In the genomic region with DNA sequence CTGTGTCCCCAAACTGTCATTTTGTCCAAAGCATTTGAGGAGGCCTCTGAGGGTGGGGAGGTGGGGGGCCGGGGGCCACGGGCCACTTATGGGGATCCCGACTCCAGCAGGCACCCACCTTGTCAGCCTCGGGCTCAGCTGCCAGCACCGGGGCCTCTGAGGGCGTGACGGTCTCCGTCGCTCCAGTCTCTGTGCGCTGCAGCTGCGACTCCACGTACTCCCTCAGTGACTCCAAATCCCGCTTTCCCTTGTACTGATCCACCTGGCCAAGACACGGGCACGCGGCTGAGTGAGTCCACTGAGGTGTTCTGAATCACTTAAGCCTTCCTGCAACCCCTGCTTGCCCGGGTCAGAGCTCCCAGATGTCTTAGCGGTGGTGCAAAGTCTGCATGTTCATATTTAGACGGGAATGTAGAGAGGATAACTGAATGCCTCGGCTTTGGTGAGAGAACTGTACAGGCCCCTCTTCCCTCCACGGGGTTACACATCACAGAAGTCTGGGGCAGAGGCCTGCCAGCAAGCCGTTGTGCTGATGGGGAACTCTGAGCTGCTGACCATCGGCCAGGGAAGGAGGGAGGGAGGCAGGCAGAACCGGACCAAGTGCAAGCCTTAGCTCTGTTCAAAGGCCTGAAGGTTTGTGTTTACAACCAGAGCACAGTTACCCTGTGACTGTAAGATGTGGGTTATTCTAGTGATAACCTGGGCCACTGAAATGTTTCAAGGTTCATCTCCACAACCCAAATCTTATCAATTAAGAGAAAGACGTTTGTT, we compare ENCODE assay signal across 33 cellular contexts.
"Had no signal": no experiment of that assay in that cellular context is flagged by ENCODE, and none has a peak within 500 bp of the region (broad histone marks: within the 10 kb centered on the region; RNA-seq: fewer than 3 reads in every experiment).

No MANE protein-coding gene starts in this region.

- H3K4me1 Mint-ChIP-seq: activated CD4-positive, alpha-beta T cell treated with anti-CD3 and anti-CD28 coated beads for 36 hours; activated CD4-positive, alpha-beta T cell treated with anti-CD3 and anti-CD28 coated beads, Interleukin-2, amount 10 ng/mL, durations not matched to agents 24 days and 14 days; activated CD8-positive, alpha-beta memory T cell treated with anti-CD3 and anti-CD28 coated beads, Interleukin-2, amount 10 ng/mL, durations not matched to agents 7 days and 5 days; activated naive CD4-positive, alpha-beta T cell treated with anti-CD3 and anti-CD28 coated beads, Interleukin-2, amount 10 ng/mL, durations not matched to agents 7 days and 5 days; activated naive CD8-positive, alpha-beta T cell treated with anti-CD3 and anti-CD28 coated beads, Interleukin-2, amount 10 ng/mL, durations not matched to agents 7 days and 5 days; central memory CD8-positive, alpha-beta T cell had no signal

- H3K27ac Mint-ChIP-seq: activated CD4-positive, alpha-beta memory T cell treated with anti-CD3 and anti-CD28 coated beads for 36 hours; activated CD4-positive, alpha-beta T cell treated with anti-CD3 and anti-CD28 coated beads for 36 hours; activated CD4-positive, alpha-beta T cell treated with anti-CD3 and anti-CD28 coated beads, Interleukin-2, amount 10 ng/mL, durations not matched to agents 24 days and 14 days; activated CD8-positive, alpha-beta memory T cell treated with anti-CD3 and anti-CD28 coated beads, Interleukin-2, amount 10 ng/mL, durations not matched to agents 7 days and 5 days; activated CD8-positive, alpha-beta T cell treated with anti-CD3 and anti-CD28 coated beads, Interleukin-2, amount 10 ng/mL, durations not matched to agents 7 days and 5 days; activated naive CD8-positive, alpha-beta T cell treated with anti-CD3 and anti-CD28 coated beads, Interleukin-2, amount 10 ng/mL, durations not matched to agents 7 days and 5 days; activated T-cell treated with anti-CD3 and anti-CD28 coated beads, Interleukin-2, amount 50 U/mL, for 24 hours; activated T-cell treated with anti-CD3 and anti-CD28 coated beads, Interleukin-2, amount 50 U/mL, for 72 hours; dendritic cell treated with granulocyte-macrophage colony-stimulating factor and Interleukin-4, amounts not matched to agents 40 ng/mL and 50 ng/mL, for 4 days; T-helper 17 cell; T-helper 2 cell treated with Interferon-gamma antibody and Interleukin-4, amounts not matched to agents 5 μg/mL and 100 μg/mL, for 36 hours had no signal

- H3K9me3 ChIP-seq: esophagus squamous epithelium, gastroesophageal sphincter had no signal

- FAIRE-seq: astrocyte, bronchial epithelial cell had no signal

- H3K4me3 Mint-ChIP-seq: activated CD4-positive, alpha-beta memory T cell treated with anti-CD3 and anti-CD28 coated beads for 36 hours; activated CD4-positive, alpha-beta T cell treated with anti-CD3 and anti-CD28 coated beads for 36 hours; activated CD4-positive, alpha-beta T cell treated with anti-CD3 and anti-CD28 coated beads, Interleukin-2, amount 10 ng/mL, durations not matched to agents 24 days and 14 days; activated CD8-positive, alpha-beta memory T cell treated with anti-CD3 and anti-CD28 coated beads, Interleukin-2, amount 10 ng/mL, durations not matched to agents 7 days and 5 days; activated CD8-positive, alpha-beta T cell treated with anti-CD3 and anti-CD28 coated beads, Interleukin-2, amount 10 ng/mL, durations not matched to agents 7 days and 5 days; activated naive CD4-positive, alpha-beta T cell treated with anti-CD3 and anti-CD28 coated beads, Interleukin-2, amount 10 ng/mL, durations not matched to agents 7 days and 5 days; activated naive CD8-positive, alpha-beta T cell treated with anti-CD3 and anti-CD28 coated beads, Interleukin-2, amount 10 ng/mL, durations not matched to agents 7 days and 5 days; activated T-cell treated with anti-CD3 and anti-CD28 coated beads, Interleukin-2, amount 50 U/mL, for 24 hours; activated T-cell treated with anti-CD3 and anti-CD28 coated beads, Interleukin-2, amount 50 U/mL, for 72 hours; central memory CD8-positive, alpha-beta T cell; dendritic cell treated with granulocyte-macrophage colony-stimulating factor and Interleukin-4, amounts not matched to agents 40 ng/mL and 50 ng/mL, for 4 days; effector memory CD8-positive, alpha-beta T cell; T-helper 17 cell; T-helper 2 cell treated with Interferon-gamma antibody and Interleukin-4, amounts not matched to agents 5 μg/mL and 100 μg/mL, for 36 hours had no signal

- H3K9me3 Mint-ChIP-seq: activated CD4-positive, alpha-beta memory T cell treated with anti-CD3 and anti-CD28 coated beads for 36 hours; activated CD4-positive, alpha-beta T cell treated with anti-CD3 and anti-CD28 coated beads, Interleukin-2, amount 10 ng/mL, durations not matched to agents 24 days and 14 days; activated naive CD4-positive, alpha-beta T cell treated with anti-CD3 and anti-CD28 coated beads, Interleukin-2, amount 10 ng/mL, durations not matched to agents 7 days and 5 days; activated naive CD4-positive, alpha-beta T cell treated with anti-CD3 and anti-CD28 coated beads, Interleukin-2, amount 50 U/mL, for 72 hours; activated naive CD8-positive, alpha-beta T cell treated with anti-CD3 and anti-CD28 coated beads, Interleukin-2, amount 10 ng/mL, durations not matched to agents 7 days and 5 days; activated T-cell treated with anti-CD3 and anti-CD28 coated beads, Interleukin-2, amount 50 U/mL, for 24 hours; activated T-cell treated with anti-CD3 and anti-CD28 coated beads, Interleukin-2, amount 50 U/mL, for 72 hours; central memory CD8-positive, alpha-beta T cell; dendritic cell treated with granulocyte-macrophage colony-stimulating factor and Interleukin-4, amounts not matched to agents 40 ng/mL and 50 ng/mL, for 4 days; effector memory CD8-positive, alpha-beta T cell; T-helper 2 cell treated with Interferon-gamma antibody and Interleukin-4, amounts not matched to agents 5 μg/mL and 100 μg/mL, for 36 hours had no signal

- H3K4me3 ChIP-seq: coronary artery, esophagus squamous epithelium, gastroesophageal sphincter had no signal

- H3K4me1 ChIP-seq: esophagus squamous epithelium had no signal

- ATAC-seq: activated CD4-positive, alpha-beta T cell treated with anti-CD3 and anti-CD28 coated beads for 36 hours; activated CD8-positive, alpha-beta memory T cell treated with anti-CD3 and anti-CD28 coated beads, Interleukin-2, amount 10 ng/mL, durations not matched to agents 7 days and 5 days; activated CD8-positive, alpha-beta T cell treated with anti-CD3 and anti-CD28 coated beads, Interleukin-2, amount 10 ng/mL, durations not matched to agents 7 days and 5 days; activated naive CD4-positive, alpha-beta T cell treated with anti-CD3 and anti-CD28 coated beads, Interleukin-2, amount 50 U/mL, for 72 hours; activated T-cell treated with anti-CD3 and anti-CD28 coated beads, Interleukin-2, amount 50 U/mL, for 72 hours; effector memory CD8-positive, alpha-beta T cell; gastroesophageal sphincter; T-helper 17 cell had no signal

- H3K27me3 Mint-ChIP-seq: activated CD4-positive, alpha-beta memory T cell treated with anti-CD3 and anti-CD28 coated beads for 36 hours; activated CD4-positive, alpha-beta T cell treated with anti-CD3 and anti-CD28 coated beads for 36 hours; activated CD4-positive, alpha-beta T cell treated with anti-CD3 and anti-CD28 coated beads, Interleukin-2, amount 10 ng/mL, durations not matched to agents 24 days and 14 days; activated CD8-positive, alpha-beta memory T cell treated with anti-CD3 and anti-CD28 coated beads, Interleukin-2, amount 10 ng/mL, durations not matched to agents 7 days and 5 days; activated naive CD4-positive, alpha-beta T cell treated with anti-CD3 and anti-CD28 coated beads, Interleukin-2, amount 10 ng/mL, durations not matched to agents 7 days and 5 days; activated naive CD8-positive, alpha-beta T cell treated with anti-CD3 and anti-CD28 coated beads, Interleukin-2, amount 10 ng/mL, durations not matched to agents 7 days and 5 days; activated T-cell treated with anti-CD3 and anti-CD28 coated beads, Interleukin-2, amount 50 U/mL, for 24 hours; central memory CD8-positive, alpha-beta T cell; dendritic cell treated with granulocyte-macrophage colony-stimulating factor and Interleukin-4, amounts not matched to agents 40 ng/mL and 50 ng/mL, for 4 days; effector memory CD8-positive, alpha-beta T cell; T-helper 17 cell had no signal

- DNase-seq: activated CD4-positive, alpha-beta memory T cell treated with anti-CD3 and anti-CD28 coated beads for 36 hours; activated CD4-positive, alpha-beta T cell treated with anti-CD3 and anti-CD28 coated beads for 36 hours; activated CD4-positive, alpha-beta T cell treated with anti-CD3 and anti-CD28 coated beads, Interleukin-2, amount 10 ng/mL, durations not matched to agents 24 days and 14 days; activated CD4-positive, CD25-positive, alpha-beta regulatory T cell; activated CD4-positive, CD25-positive, alpha-beta regulatory T cell treated with anti-CD3 and anti-CD28 coated beads, Interleukin-2, amount 50 U/mL, for 72 hours; activated CD8-positive, alpha-beta memory T cell treated with anti-CD3 and anti-CD28 coated beads, Interleukin-2, amount 10 ng/mL, durations not matched to agents 7 days and 5 days; activated CD8-positive, alpha-beta memory T cell treated with anti-CD3 and anti-CD28 coated beads, Interleukin-2, amount 50 U/mL, for 4 hours; activated CD8-positive, alpha-beta T cell treated with anti-CD3 and anti-CD28 coated beads, Interleukin-2, amount 10 ng/mL, durations not matched to agents 7 days and 5 days; activated gamma-delta T cell; activated naive CD4-positive, alpha-beta T cell; activated naive CD4-positive, alpha-beta T cell treated with anti-CD3 and anti-CD28 coated beads, Interleukin-2, amount 10 ng/mL, durations not matched to agents 7 days and 5 days; activated naive CD8-positive, alpha-beta T cell treated with anti-CD3 and anti-CD28 coated beads, Interleukin-2, amount 10 ng/mL, durations not matched to agents 7 days and 5 days; activated T-cell treated with anti-CD3 and anti-CD28 coated beads for 4 hours; activated T-cell treated with anti-CD3 and anti-CD28 coated beads, Interleukin-2, amount 50 U/mL, for 24 hours; activated T-cell treated with anti-CD3 and anti-CD28 coated beads, Interleukin-2, amount 50 U/mL, for 72 hours; brain microvascular endothelial cell; effector CD4-positive, alpha-beta T cell; effector memory CD8-positive, alpha-beta T cell; esophagus squamous epithelium; foreskin melanocyte; head of caudate nucleus; T-helper 1 cell; T-helper 17 cell; T1000 had no signal

- H3K27me3 ChIP-seq: brain microvascular endothelial cell, esophagus squamous epithelium, gastroesophageal sphincter had no signal

- H3K27ac ChIP-seq: brain microvascular endothelial cell, coronary artery, epithelial cell of prostate, esophagus squamous epithelium, gastroesophageal sphincter had no signal
